In the genomic region with DNA sequence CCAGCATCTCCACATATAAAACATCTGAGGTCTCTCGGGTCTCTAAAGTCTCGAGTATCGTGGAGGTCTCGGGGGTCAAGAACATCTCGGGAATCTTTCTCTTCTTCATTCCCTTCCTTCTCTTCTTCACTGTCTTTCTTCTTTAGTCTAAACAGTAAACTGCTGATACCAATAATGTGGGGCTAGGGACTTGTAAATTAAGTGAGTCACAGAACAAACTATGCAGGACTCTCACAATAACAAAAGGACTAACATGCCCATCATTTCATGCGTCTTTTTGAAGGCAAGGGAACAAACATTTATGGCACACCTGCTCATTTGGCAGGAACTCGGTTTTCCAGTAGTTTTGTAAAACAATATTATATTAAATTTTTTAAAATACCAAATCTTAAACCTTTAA, we compare ENCODE assay signal across 1 cellular context.
TF ChIP-seq lines count a peak whose summit lies in the region.

No MANE protein-coding gene starts in this region.

TF ChIP-seq in H1, 55 proteins besides CTCF, POLR2A, EP300 and RAD21:
- TF ChIP-seq JUND (IDR thresholded peaks at IDR 0.05; ENCODE audit: low read length) = peak; percentile 51; the same call in 1 of the 2 replicates
- TF ChIP-seq KDM5A (IDR thresholded peaks at IDR 0.05; ENCODE audit: low read length) = no peak
